In genomic region chr10:1116696-1117254, GRCh38 we compare ENCODE assay signal across 30 cellular contexts.
DNase-seq lines count a peak whose midpoint lies in the region; TF ChIP-seq lines count a peak whose summit lies in the region.
"Had no signal": no experiment of that assay in that cellular context is flagged by ENCODE, and none has a peak within 500 bp of the region (broad histone marks: within the 10 kb centered on the region; RNA-seq: fewer than 3 reads in every experiment).

No MANE protein-coding gene starts in this region.

- no peak overlapping the region for H2AFZ ChIP-seq in neuronal stem cell (ENCODE audit: low read length)
- H2AFZ ChIP-seq: parathyroid adenoma had no signal

- H2BK5ac ChIP-seq in neuronal stem cell (ENCODE audit: low read length), result peak overlapping the region; percentile 31

- TF ChIP-seq CTCF in LNCaP clone FGC (IDR thresholded peaks at IDR 0.05; ENCODE audit: control insufficient read depth, extremely low read depth, insufficient read depth) (no peak), endodermal cell (conservative IDR thresholded peaks at IDR 0.05) (no peak)

- H2BK15ac ChIP-seq in neuronal stem cell (ENCODE audit: low read length), result no peak overlapping the region

- no peak overlapping the region for H3K18ac ChIP-seq in neuronal stem cell (ENCODE audit: low read length)

- H3K9me3 ChIP-seq in endodermal cell (ENCODE audit: control insufficient read depth, low read length), result no peaks in the 10 kb centered on the region
- no peaks in the 10 kb centered on the region for H3K9me3 ChIP-seq in neuronal stem cell (replicated peaks in 1 of 2; ENCODE audit: control insufficient read depth in 2 of 2, insufficient read depth in 1 of 2, low read depth in 1 of 2, low read length in 2 of 2)
- H3K9me3 ChIP-seq: BE2C, gastrocnemius medialis, HAP-1, left lung, SJSA1, upper lobe of right lung had no signal

- peak overlapping the region; percentile 66 for H3K27ac Mint-ChIP-seq in activated naive CD4-positive, alpha-beta T cell treated with anti-CD3 and anti-CD28 coated beads, Interleukin-2, amount 50 U/mL, for 24 hours
- no peak overlapping the region for H3K27ac Mint-ChIP-seq in activated naive CD4-positive, alpha-beta T cell treated with anti-CD3 and anti-CD28 coated beads, Interleukin-2, amount 10 ng/mL, durations not matched to agents 7 days and 5 days
- H3K27ac Mint-ChIP-seq in endodermal cell, result peak overlapping the region; percentile 30
- H3K27ac Mint-ChIP-seq: activated naive CD4-positive, alpha-beta T cell treated with anti-CD3 and anti-CD28 coated beads for 36 hours; nephron had no signal

- no peak for DNase-seq in activated naive CD4-positive, alpha-beta T cell treated with anti-CD3 and anti-CD28 coated beads, Interleukin-2, amount 10 ng/mL, durations not matched to agents 7 days and 5 days
- peak; percentile 44 for DNase-seq in LNCaP clone FGC (ENCODE audit: low read depth)
- DNase-seq in endodermal cell, result peak; percentile 31
- no peak for DNase-seq in neuronal stem cell (ENCODE audit: low spot score)
- DNase-seq in activated gamma-delta T cell (lab: John Stamatoyannopoulos, UW), result no peak
- no peak for DNase-seq in SW480 (ENCODE audit: low spot score)
- DNase-seq in NCI-H2227 treated with DMSO at 0.1 percent for 48 hours (lab: John Stamatoyannopoulos, UW), result no peak
- DNase-seq: activated CD4-positive, CD25-positive, alpha-beta regulatory T cell treated with anti-CD3 and anti-CD28 coated beads, Interleukin-2, amount 50 U/mL, for 72 hours; activated naive CD4-positive, alpha-beta T cell treated with anti-CD3 and anti-CD28 coated beads for 36 hours; activated T-cell treated with anti-CD3 and anti-CD28 coated beads, Interleukin-2, amount 50 U/mL, for 72 hours; aorta; BE2C; DMS79; gastrocnemius medialis; GDM1; mesenchymal stem cell; NCI-H1105; NCI-H2081 treated with DMSO at 0.1 percent for 48 hours; NCI-H345; NCI-H774; small intestine; stimulated activated CD4-positive, alpha-beta T cell treated with anti-CD3 and anti-CD28 coated beads, Interleukin-2, amount 100 ng/mL, for 24 hours; upper lobe of right lung had no signal

- H3K36me3 Mint-ChIP-seq in activated naive CD4-positive, alpha-beta T cell treated with anti-CD3 and anti-CD28 coated beads, Interleukin-2, amount 50 U/mL, for 24 hours, result peaks cover 26% of the 10 kb centered on the region
- H3K36me3 Mint-ChIP-seq in activated naive CD4-positive, alpha-beta T cell treated with anti-CD3 and anti-CD28 coated beads, Interleukin-2, amount 10 ng/mL, durations not matched to agents 7 days and 5 days, result peaks cover 82% of the 10 kb centered on the region
- peaks cover 42% of the 10 kb centered on the region for H3K36me3 Mint-ChIP-seq in endodermal cell (ENCODE audit: low read depth)

- peaks cover 67% of the 10 kb centered on the region for H3K4me1 Mint-ChIP-seq in activated naive CD4-positive, alpha-beta T cell treated with anti-CD3 and anti-CD28 coated beads, Interleukin-2, amount 50 U/mL, for 24 hours
- H3K4me1 Mint-ChIP-seq in activated naive CD4-positive, alpha-beta T cell treated with anti-CD3 and anti-CD28 coated beads, Interleukin-2, amount 10 ng/mL, durations not matched to agents 7 days and 5 days, result peaks cover 33% of the 10 kb centered on the region
- peaks cover 27% of the 10 kb centered on the region for H3K4me1 Mint-ChIP-seq in endodermal cell

- no peaks in the 10 kb centered on the region for H3K79me1 ChIP-seq in neuronal stem cell (ENCODE audit: low read depth, low read length)

- no peak overlapping the region for H3K4me2 ChIP-seq in neuronal stem cell (ENCODE audit: insufficient read depth, low read length, poor library complexity, severe bottlenecking)

- H3K36me3 ChIP-seq in endodermal cell (ENCODE audit: control insufficient read depth, insufficient read depth, low read length) (peaks cover 40% of the 10 kb centered on the region), neuronal stem cell (replicated peaks in 1 of 2; ENCODE audit: control insufficient read depth in 2 of 2, insufficient read depth in 2 of 2, low read length in 2 of 2) (peaks cover 10 to 89% of the 10 kb centered on the region in 2 donors)

- no peak overlapping the region for H3K23ac ChIP-seq in neuronal stem cell (ENCODE audit: low read depth, low read length, poor library complexity)

- H3K27me3 ChIP-seq in endodermal cell (ENCODE audit: control insufficient read depth, insufficient read depth, low read length, poor library complexity, severe bottlenecking) (no peaks in the 10 kb centered on the region), neuronal stem cell (ENCODE audit: control insufficient read depth in 3 of 3, insufficient read depth in 3 of 3, low read depth in 1 of 3, low read length in 3 of 3) (no peaks in the 10 kb centered on the region)
- H3K27me3 ChIP-seq: BE2C, cardiac muscle cell, gastrocnemius medialis, left lung, SJSA1, upper lobe of right lung had no signal

- H2BK12ac ChIP-seq in neuronal stem cell (ENCODE audit: low read length), result no peak overlapping the region

- no peak overlapping the region for H3K9ac ChIP-seq in endodermal cell (ENCODE audit: extremely low read depth, low read length, poor library complexity, severe bottlenecking)
- H3K9ac ChIP-seq in neuronal stem cell (ENCODE audit: low read depth, low read length, poor library complexity), result no peak overlapping the region
- H3K9ac ChIP-seq: parathyroid adenoma had no signal

- no peak overlapping the region for H3K27ac ChIP-seq in endodermal cell (ENCODE audit: low read depth, low read length)
- no peak overlapping the region for H3K27ac ChIP-seq in neuronal stem cell (replicated peaks; ENCODE audit: low read length)
- H3K27ac ChIP-seq: cardiac muscle cell, gastrocnemius medialis, left lung, parathyroid adenoma, SJSA1, upper lobe of right lung had no signal

- no peaks in the 10 kb centered on the region for H3K4me1 ChIP-seq in endodermal cell (ENCODE audit: control insufficient read depth, insufficient read depth, low read length)
- H3K4me1 ChIP-seq in neuronal stem cell (ENCODE audit: control insufficient read depth in 2 of 2, insufficient read depth in 1 of 2, low read depth in 1 of 2, low read length in 2 of 2), result peaks cover 0 to 4% of the 10 kb centered on the region in 2 donors
- H3K4me1 ChIP-seq: HAP-1, left lung, SJSA1, upper lobe of right lung had no signal

- no peak overlapping the region for H4K8ac ChIP-seq in neuronal stem cell (ENCODE audit: low read depth, low read length)

- no peak overlapping the region for H2BK120ac ChIP-seq in neuronal stem cell (ENCODE audit: low read depth, low read length)

- H3K27me3 Mint-ChIP-seq in activated naive CD4-positive, alpha-beta T cell treated with anti-CD3 and anti-CD28 coated beads, Interleukin-2, amount 50 U/mL, for 24 hours, result no peaks in the 10 kb centered on the region
- no peaks in the 10 kb centered on the region for H3K27me3 Mint-ChIP-seq in activated naive CD4-positive, alpha-beta T cell treated with anti-CD3 and anti-CD28 coated beads, Interleukin-2, amount 10 ng/mL, durations not matched to agents 7 days and 5 days
- H3K27me3 Mint-ChIP-seq in endodermal cell (ENCODE audit: insufficient read depth), result no peaks in the 10 kb centered on the region

- H3K4me3 ChIP-seq in LNCaP clone FGC (ENCODE audit: low read depth, low read length) (no peak overlapping the region), endodermal cell (ENCODE audit: low read length) (no peak overlapping the region), neuronal stem cell (ENCODE audit: low read length in 2 of 2) (no peak overlapping the region)
- H3K4me3 ChIP-seq: cardiac muscle cell, gastrocnemius medialis, HAP-1, left lung, SJSA1, upper lobe of right lung had no signal

- 93 to 95% methylated on average over 7 to 9 of the region's 9 CpGs for WGBS in endodermal cell (ENCODE audit: insufficient coverage in 1 of 2, insufficient read length in 1 of 2), 2 experiments
- no CpG with 5 or more reads among the region's 9 CpGs for WGBS in neuronal stem cell (ENCODE audit: extremely low coverage in 2 of 2, insufficient read length in 2 of 2, insufficient replicate concordance in 1 of 2), 2 donors

- no peak overlapping the region for H3K4me3 Mint-ChIP-seq in activated naive CD4-positive, alpha-beta T cell treated with anti-CD3 and anti-CD28 coated beads, Interleukin-2, amount 50 U/mL, for 24 hours
- H3K4me3 Mint-ChIP-seq in activated naive CD4-positive, alpha-beta T cell treated with anti-CD3 and anti-CD28 coated beads, Interleukin-2, amount 10 ng/mL, durations not matched to agents 7 days and 5 days, result no peak overlapping the region
- no peak overlapping the region for H3K4me3 Mint-ChIP-seq in endodermal cell
- H3K4me3 Mint-ChIP-seq: activated naive CD4-positive, alpha-beta T cell treated with anti-CD3 and anti-CD28 coated beads for 36 hours; activated T-cell treated with anti-CD3 and anti-CD28 coated beads, Interleukin-2, amount 50 U/mL, for 72 hours; nephron had no signal

- H3K4ac ChIP-seq in neuronal stem cell (ENCODE audit: low read length), result no peak overlapping the region

- H3K14ac ChIP-seq in neuronal stem cell (ENCODE audit: low read length), result no peak overlapping the region

- CTCF ChIA-PET in activated naive CD4-positive, alpha-beta T cell treated with anti-CD3 and anti-CD28 coated beads, Interleukin-2, amount 10 ng/mL, durations not matched to agents 7 days and 5 days (lab: Charles Lee), result no interaction called here

- H3K9me3 Mint-ChIP-seq in activated naive CD4-positive, alpha-beta T cell treated with anti-CD3 and anti-CD28 coated beads, Interleukin-2, amount 50 U/mL, for 24 hours, result no peaks in the 10 kb centered on the region
- H3K9me3 Mint-ChIP-seq in activated naive CD4-positive, alpha-beta T cell treated with anti-CD3 and anti-CD28 coated beads, Interleukin-2, amount 10 ng/mL, durations not matched to agents 7 days and 5 days, result peaks cover 5% of the 10 kb centered on the region
- H3K9me3 Mint-ChIP-seq in endodermal cell, result no peaks in the 10 kb centered on the region
- H3K9me3 Mint-ChIP-seq: activated T-cell treated with anti-CD3 and anti-CD28 coated beads, Interleukin-2, amount 50 U/mL, for 72 hours; nephron had no signal

- H2AK5ac ChIP-seq in neuronal stem cell (ENCODE audit: low read depth, low read length), result no peak overlapping the region

- H4K91ac ChIP-seq in neuronal stem cell (ENCODE audit: low read depth, low read length, poor library complexity), result no peak overlapping the region

Comparison
In these comparisons a context has a peak if more than half of its experiments do, and no peak if none do; other contexts are left out.
1. DNase-seq: peak in LNCaP clone FGC (single experiment) and endodermal cell (single experiment); none in activated naive CD4-positive, alpha-beta T cell treated with anti-CD3 and anti-CD28 coated beads, Interleukin-2, amount 10 ng/mL, durations not matched to agents 7 days and 5 days (single experiment), neuronal stem cell (single experiment), activated gamma-delta T cell (single experiment), SW480 (single experiment) and NCI-H2227 treated with DMSO at 0.1 percent for 48 hours (single experiment).